8 cellular contexts compared by ENCODE assay signal in genomic region chr6:152380993-152381898, GRCh38.
A peak's percentile ranks its signal among the peaks of the same experiment; 100 is the strongest.
DNase-seq lines count a peak whose midpoint lies in the region; ATAC-seq and TF ChIP-seq lines count a peak whose summit lies in the region.

No MANE protein-coding gene starts in this region.

- no peaks in the 10 kb centered on the region for H3K4me1 Mint-ChIP-seq in T-helper 17 cell

- no peaks in the 10 kb centered on the region for H3K9me3 ChIP-seq in Panc1 (ENCODE audit: control insufficient read depth, insufficient read depth, low read depth, low read length)
- no peaks in the 10 kb centered on the region for H3K9me3 ChIP-seq in mucosa of rectum (ENCODE audit: control insufficient read depth in 2 of 2, low read length in 2 of 2)
- H3K9me3 ChIP-seq in aorta (ENCODE audit: control insufficient read depth, low read length), result no peaks in the 10 kb centered on the region
- H3K9me3 ChIP-seq in T-helper 17 cell (ENCODE audit: control insufficient read depth, low read length, poor library complexity, severe bottlenecking), result no peaks in the 10 kb centered on the region

- POLR2A ChIA-PET in Panc1 (lab: Charles Lee), result interaction anchor here (0.7 kb wide), 1 partner anchor 936 kb away, joined by 3 read pairs; no protein-coding TSS in a partner anchor

- ATAC-seq in Panc1 (peak; percentile 87), esophagus mucosa (peak; percentile 69), aorta (ENCODE audit: low FRiP score) (peak; percentile 96), HG03196 (IDR thresholded peaks at IDR 0.05; ENCODE audit: unreplicated experiment) (no peak), T-helper 17 cell (no peak)

- TF ChIP-seq CTCF in AG09319 (IDR thresholded peaks at IDR 0.05; ENCODE audit: low read depth, low read length), result no peak
- no peak for TF ChIP-seq CTCF in Panc1 (IDR thresholded peaks at IDR 0.05)

- H3K4me3 ChIP-seq in Panc1 (ENCODE audit: low read depth in 2 of 2, low read length in 2 of 2) (peak overlapping the region; percentile 37 to 70), mucosa of rectum (ENCODE audit: low read length in 2 of 2) (peak overlapping the region; percentile 40 to 67), aorta (ENCODE audit: low read length in 2 of 2) (peak overlapping the region; percentile 86 to 91)

- H3K27me3 ChIP-seq in Panc1 (ENCODE audit: control insufficient read depth, insufficient read depth, low read length) (no peaks in the 10 kb centered on the region), mucosa of rectum (ENCODE audit: control insufficient read depth in 2 of 2, insufficient read depth in 2 of 2, low read length in 2 of 2) (no peaks in the 10 kb centered on the region), aorta (ENCODE audit: control insufficient read depth in 1 of 2, insufficient read depth in 2 of 2, low read length in 1 of 2) (no peaks in the 10 kb centered on the region)

- H3K27ac Mint-ChIP-seq in T-helper 17 cell, result no peak overlapping the region

- no peaks in the 10 kb centered on the region for H3K36me3 Mint-ChIP-seq in T-helper 17 cell (ENCODE audit: low read depth)

- peaks cover 36% of the 10 kb centered on the region for H3K27me3 Mint-ChIP-seq in T-helper 17 cell

- H3K4me3 Mint-ChIP-seq in T-helper 17 cell, result no peak overlapping the region

- no peaks in the 10 kb centered on the region for H3K36me3 ChIP-seq in Panc1 (ENCODE audit: control insufficient read depth, insufficient read depth, low read length)
- no peaks in the 10 kb centered on the region for H3K36me3 ChIP-seq in mucosa of rectum (ENCODE audit: control insufficient read depth in 2 of 2, insufficient read depth in 2 of 2, low read length in 2 of 2)
- H3K36me3 ChIP-seq in aorta (ENCODE audit: control insufficient read depth in 1 of 2, insufficient read depth in 2 of 2, low read length in 1 of 2), result peaks cover 0 to 1% of the 10 kb centered on the region in 2 donors

- H3K9ac ChIP-seq in mucosa of rectum (ENCODE audit: low read depth in 1 of 2, low read length in 2 of 2), result peak overlapping the region; percentile 29 to 46

- WGBS in aorta, 2 donors, result 2 to 4% methylated on average over 17 of the region's 17 CpGs

- H3K4me1 ChIP-seq in Panc1 (ENCODE audit: control insufficient read depth, insufficient read depth, low read length), result peaks cover 10% of the 10 kb centered on the region; the same call in 1 of the 2 replicates
- H3K4me1 ChIP-seq in mucosa of rectum (ENCODE audit: control insufficient read depth in 2 of 2, insufficient read depth in 2 of 2, low read length in 2 of 2), result no peaks in the 10 kb centered on the region
- peaks cover 0 to 2% of the 10 kb centered on the region in 2 donors for H3K4me1 ChIP-seq in aorta (ENCODE audit: control insufficient read depth in 1 of 2, insufficient read depth in 2 of 2, low read length in 2 of 2)

- DNase-seq in AG09319 (ENCODE audit: extremely low read depth, low read depth) (peak; percentile 95), Panc1 (ENCODE audit: low read depth, low spot score) (peak; percentile 15), aorta (peak; percentile 89 to 92), T-helper 17 cell (no peak)
- DNase-seq in activated CD8-positive, alpha-beta memory T cell treated with anti-CD3 and anti-CD28 coated beads, Interleukin-2, amount 50 U/mL, for 48 hours, result no peak

- BruUV-seq in Panc1 (replicated peaks; lab: Mats Ljungman, UMichigan), result no TSS peak

- H3K27ac ChIP-seq in Panc1 (ENCODE audit: low read length), result peak overlapping the region; percentile 61
- peak overlapping the region; percentile 64 to 84 for H3K27ac ChIP-seq in mucosa of rectum (ENCODE audit: low read depth in 2 of 2, low read length in 2 of 2)
- peak overlapping the region; percentile 98 to 100 for H3K27ac ChIP-seq in aorta (ENCODE audit: low read depth in 1 of 2, low read length in 2 of 2)

- in situ Hi-C loops in Panc1 (cut with HindIII; ENCODE audit: low pct_unique_long_range_greater_than_20kb, low sequenced_read_pairs), result no loop called here

- intact Hi-C loops in Panc1 (cut with micrococcal nuclease; ENCODE audit: unreplicated experiment), result no loop called here
- intact Hi-C loops in aorta (cut with DNase I), result loop anchor here in 1 of 2 donors (2.0 kb wide), 1 partner anchor 20 kb away; no protein-coding TSS in a partner anchor

- CTCF ChIA-PET in Panc1 (lab: Charles Lee), result no interaction called here

Comparison
In these comparisons a context has a peak if more than half of its experiments do, and no peak if none do; other contexts are left out.
1. DNase-seq: peak in AG09319 (single experiment), Panc1 (single experiment) and aorta (2 of 2); none in activated CD8-positive, alpha-beta memory T cell treated with anti-CD3 and anti-CD28 coated beads, Interleukin-2, amount 50 U/mL, for 48 hours (single experiment) and T-helper 17 cell (0 of 3).
2. ATAC-seq: peak in Panc1 (single experiment), esophagus mucosa (single experiment) and aorta (single experiment); none in HG03196 (single experiment) and T-helper 17 cell (single experiment).
3. Peak in every context shown above with its lines, with median percentiles within 50 percentile points of each other: H3K27ac ChIP-seq and H3K4me3 ChIP-seq.